Comparison of ENCODE assay signal across 31 cellular contexts in genomic region chr21:42085246-42086077, GRCh38. TPM values are rescaled to one million over a fixed set of nuclear protein-coding genes. Genes with fewer than 3 reads are reported as not detected.
"Had no signal": no experiment of that assay in that cellular context is flagged by ENCODE, and none has a peak within 500 bp of the region (broad histone marks: within the 10 kb centered on the region; RNA-seq: fewer than 3 reads in every experiment).

No MANE protein-coding gene starts in this region.

- ATAC-seq: left cardiac atrium; naive thymus-derived CD4-positive, alpha-beta T cell had no signal

- H3K4me1 ChIP-seq: parathyroid adenoma, right atrium auricular region had no signal

- H3K9me3 ChIP-seq: ascending aorta, gastrocnemius medialis, right atrium auricular region, transverse colon had no signal

- H3K36me3 ChIP-seq: ascending aorta, cardiac muscle cell, gastrocnemius medialis, right atrium auricular region, transverse colon had no signal

- H3K4me3 ChIP-seq: ascending aorta, cardiac muscle cell, coronary artery, dorsolateral prefrontal cortex, gastrocnemius medialis, right atrium auricular region, transverse colon had no signal

- H3K9ac ChIP-seq: parathyroid adenoma had no signal

- DNase-seq: activated CD4-positive, alpha-beta memory T cell treated with anti-CD3 and anti-CD28 coated beads for 36 hours; activated CD4-positive, alpha-beta T cell treated with anti-CD3 and anti-CD28 coated beads, Interleukin-2, amount 10 ng/mL, durations not matched to agents 24 days and 14 days; activated CD4-positive, CD25-positive, alpha-beta regulatory T cell treated with anti-CD3 and anti-CD28 coated beads, Interleukin-2, amount 50 U/mL, for 72 hours; activated CD8-positive, alpha-beta memory T cell treated with anti-CD3 and anti-CD28 coated beads, Interleukin-2, amount 50 U/mL, for 4 hours; activated gamma-delta T cell; activated naive CD4-positive, alpha-beta T cell treated with anti-CD3 and anti-CD28 coated beads, Interleukin-2, amount 10 ng/mL, durations not matched to agents 7 days and 5 days; activated naive CD8-positive, alpha-beta T cell treated with anti-CD3 and anti-CD28 coated beads, Interleukin-2, amount 10 ng/mL, durations not matched to agents 7 days and 5 days; activated T-cell treated with anti-CD3 and anti-CD28 coated beads, Interleukin-2, amount 50 U/mL, for 1 hour; effector memory CD4-positive, alpha-beta T cell; gastrocnemius medialis; glutamatergic neuron; islet precursor cell; left cardiac atrium; midbrain; naive thymus-derived CD4-positive, alpha-beta T cell; nucleus accumbens; stimulated activated naive CD4-positive, alpha-beta T cell had no signal

- H3K79me2 ChIP-seq: parathyroid adenoma had no signal

- H3K27ac ChIP-seq: ascending aorta, cardiac muscle cell, coronary artery, dorsolateral prefrontal cortex, parathyroid adenoma, right atrium auricular region had no signal

- H3K27me3 ChIP-seq: ascending aorta, cardiac muscle cell, dorsolateral prefrontal cortex, gastrocnemius medialis, right atrium auricular region, transverse colon had no signal

RNA-seq across cellular contexts. Expression of gene UMODL1, which starts 14.3 kb away (rescaled TPM):
- total RNA-seq: activated CD4-positive, alpha-beta memory T cell treated with anti-CD3 and anti-CD28 coated beads for 36 hours; activated CD4-positive, alpha-beta T cell treated with anti-CD3 and anti-CD28 coated beads, Interleukin-2, amount 10 ng/mL, durations not matched to agents 24 days and 14 days; activated CD8-positive, alpha-beta memory T cell treated with anti-CD3 and anti-CD28 coated beads for 36 hours; activated T-helper 1 cell treated with anti-CD3 and anti-CD28 coated beads, Interleukin-12 subunit alpha, Interleukin-12 subunit beta, Interleukin-2, Interleukin-4 antibody, amounts not matched to agents 30 ng/mL and 10 ng/mL and 1 ng/mL, durations not matched to agents 14 hours and 24 hours and 36 hours; ascending aorta; cardiac muscle cell; epithelial cell of proximal tubule; left cardiac atrium; pulmonary artery endothelial cell; right atrium auricular region; temporal lobe; urinary bladder had no signal
- polyA plus RNA-seq: cardiac muscle cell, mammary epithelial cell, urinary bladder had no signal
